14 cellular contexts compared by ENCODE assay signal in the genomic region with DNA sequence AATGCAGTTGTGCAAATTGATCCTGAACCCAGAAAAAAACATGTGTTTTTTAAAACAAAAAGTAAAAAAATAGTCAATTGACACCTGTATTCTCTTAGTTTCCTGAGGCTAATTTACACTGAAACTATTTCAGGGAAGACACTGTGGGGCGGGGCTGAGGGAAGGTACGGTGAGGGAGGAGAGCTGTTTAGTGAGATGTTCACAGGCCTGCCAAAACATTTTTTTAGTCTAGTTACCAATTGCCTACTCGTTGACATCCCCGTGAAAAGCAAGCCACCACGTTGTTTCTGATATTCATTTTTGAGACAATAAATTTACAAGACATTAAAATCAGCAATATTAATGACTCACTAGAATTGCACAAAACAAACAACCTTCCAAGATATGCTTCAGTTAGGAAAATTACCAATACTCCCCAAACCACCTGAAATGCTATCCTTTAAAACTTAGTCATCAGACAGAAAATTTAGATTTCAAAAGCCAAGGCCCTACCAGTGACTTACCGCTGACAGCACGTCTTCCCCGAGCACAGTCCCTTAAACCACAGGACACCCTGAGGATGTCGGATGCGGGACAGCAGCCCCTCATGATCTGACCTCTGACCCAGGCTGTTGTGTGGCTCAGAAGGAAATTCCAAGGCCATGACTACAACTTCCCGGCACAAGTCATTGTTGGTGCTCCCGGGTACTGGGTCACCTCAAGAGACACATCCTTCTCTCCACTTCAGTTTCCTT.
DNase-seq lines count a peak whose midpoint lies in the region; ATAC-seq, FAIRE-seq and TF ChIP-seq lines count a peak whose summit lies in the region.
"Had no signal": no experiment of that assay in that cellular context is flagged by ENCODE, and none has a peak within 500 bp of the region (broad histone marks: within the 10 kb centered on the region; RNA-seq: fewer than 3 reads in every experiment).

No MANE protein-coding gene starts in this region.

- H3K23me2 ChIP-seq in H1 (ENCODE audit: low read depth, low read length), result no peaks in the 10 kb centered on the region

- TF ChIP-seq CTCF in H1 (IDR thresholded peaks at IDR 0.05; ENCODE audit: control extremely low read depth in 1 of 3, insufficient read depth in 1 of 3, low read depth in 1 of 3, low read length in 3 of 3), result no peak
- TF ChIP-seq CTCF in natural killer cell (IDR thresholded peaks at IDR 0.05), result no peak

- H3K9me3 Mint-ChIP-seq in natural killer cell, result no peaks in the 10 kb centered on the region
- no peaks in the 10 kb centered on the region for H3K9me3 Mint-ChIP-seq in activated CD4-positive, alpha-beta memory T cell treated with anti-CD3 and anti-CD28 coated beads for 36 hours
- H3K9me3 Mint-ChIP-seq: IgD-negative memory B cell; naive thymus-derived CD8-positive, alpha-beta T cell had no signal

- H2BK20ac ChIP-seq in H1 (ENCODE audit: low read length), result no peak overlapping the region

- H3K14ac ChIP-seq in H1 (ENCODE audit: insufficient read length), result no peak overlapping the region

- H3K36me3 ChIP-seq in H1 (ENCODE audit: control insufficient read depth in 2 of 4, insufficient read depth in 4 of 4, low read length in 3 of 4), result no peaks in the 10 kb centered on the region
- H3K36me3 ChIP-seq: BLaER1 treated with 17β-estradiol and CSF1 and Interleukin-3, amounts not matched to agents 10 nM and 100 nM had no signal

- TF ChIP-seq RAD21 in H1 (IDR thresholded peaks at IDR 0.05 in 1 of 2, conservative IDR thresholded peaks at IDR 0.05 in 1 of 2; ENCODE audit: low read depth in 2 of 2, low read length in 2 of 2), result 0 out of 4 replicates have a peak, but pooled peaks of 1 of the 2 experiments have one; percentile 3

- H4K91ac ChIP-seq in H1 (replicated peaks; ENCODE audit: insufficient read length, low read length), result no peak overlapping the region

- WGBS in H1 (ENCODE audit: extremely low coverage in 1 of 2, insufficient coverage in 1 of 2, insufficient read length in 1 of 2, insufficient replicate concordance in 2 of 2, low coverage in 1 of 2, low lambda C conversion rate in 2 of 2, missing lambda C conversion rate in 1 of 2), 2 experiments, result 65% methylated on average over 12 of the region's 12 CpGs; no CpG with 5 or more reads in 1 of the 2 experiments

- peak overlapping the region; percentile 79; the same call in 1 of the 2 replicates for H4K8ac ChIP-seq in H1 (ENCODE audit: extremely low read depth, insufficient read depth, low read length)

- H3K23ac ChIP-seq in H1 (ENCODE audit: insufficient read length), result no peak overlapping the region

- no peak overlapping the region for H3K4ac ChIP-seq in H1 (replicated peaks; ENCODE audit: insufficient read length, low read depth, low read length)

- peaks cover 5 to 18% of the 10 kb centered on the region in 2 donors for H3K27me3 Mint-ChIP-seq in natural killer cell (ENCODE audit: low read depth in 2 of 2)
- H3K27me3 Mint-ChIP-seq in activated CD4-positive, alpha-beta memory T cell treated with anti-CD3 and anti-CD28 coated beads for 36 hours, result no peaks in the 10 kb centered on the region

- H4K5ac ChIP-seq in H1 (ENCODE audit: insufficient read length, low read depth, low read length), result no peak overlapping the region

- no peak overlapping the region for H2BK5ac ChIP-seq in H1 (ENCODE audit: low read depth, low read length)

- DNase-seq in AG08395 (ENCODE audit: low spot score) (peak; percentile 54), LHCN-M2 (ENCODE audit: low read depth) (peak; percentile 90), H1 (ENCODE audit: low read depth in 1 of 2, low spot score in 2 of 2) (peak in 1 of 2 experiments; percentile 51), kidney glomerular epithelial cell (lab: John Stamatoyannopoulos, UW) (peak; percentile 76), natural killer cell (no peak), COR-L47 (lab: John Stamatoyannopoulos, UW) (no peak)
- DNase-seq in activated CD4-positive, alpha-beta memory T cell treated with anti-CD3 and anti-CD28 coated beads for 36 hours, result no peak
- DNase-seq: activated gamma-delta T cell; naive thymus-derived CD8-positive, alpha-beta T cell; NCI-H524 had no signal

- CTCF ChIA-PET in H1 (lab: Charles Lee; ENCODE audit: partially characterized antibody), result interaction anchor here (0.9 to 1.5 kb wide), 3 partner anchors 11 to 14 kb away, joined by 3 read pairs; no protein-coding TSS in a partner anchor
- CTCF ChIA-PET in activated CD4-positive, alpha-beta memory T cell treated with anti-CD3 and anti-CD28 coated beads for 36 hours (lab: Charles Lee), result no interaction called here

- no peaks in the 10 kb centered on the region for H3K36me3 Mint-ChIP-seq in natural killer cell
- H3K36me3 Mint-ChIP-seq in activated CD4-positive, alpha-beta memory T cell treated with anti-CD3 and anti-CD28 coated beads for 36 hours, result no peaks in the 10 kb centered on the region
- H3K36me3 Mint-ChIP-seq: naive thymus-derived CD8-positive, alpha-beta T cell had no signal

- H2AFZ ChIP-seq in H1 (ENCODE audit: low read length), result no peak overlapping the region

- H3K4me1 ChIP-seq in H1 (replicated peaks in 1 of 4; ENCODE audit: control insufficient read depth in 3 of 4, insufficient read depth in 4 of 4, low read length in 3 of 4), result peaks cover 0 to 9% (median 4%) of the 10 kb centered on the region in 4 experiments; a peak in 6 of 7 replicates

- H3K56ac ChIP-seq in H1 (replicated peaks; ENCODE audit: insufficient read length, low read depth, low read length), result no peak overlapping the region

- H3K4me3 ChIP-seq in H1 (ENCODE audit: extremely low read depth in 1 of 4, insufficient read depth in 2 of 4, low read depth in 3 of 4, low read length in 4 of 4), result no peak overlapping the region
- H3K4me3 ChIP-seq: BLaER1 treated with 17β-estradiol and CSF1 and Interleukin-3, amounts not matched to agents 10 nM and 100 nM had no signal

- no peak overlapping the region for H3K4me2 ChIP-seq in H1 (ENCODE audit: insufficient read depth in 1 of 2, low read depth in 2 of 2, low read length in 2 of 2)
- H3K4me2 ChIP-seq: BLaER1 treated with 17β-estradiol and CSF1 and Interleukin-3, amounts not matched to agents 10 nM and 100 nM had no signal

- no peak overlapping the region for H2BK15ac ChIP-seq in H1 (ENCODE audit: low read length)

- no peaks in the 10 kb centered on the region for H3K9me3 ChIP-seq in H1 (ENCODE audit: insufficient read depth in 2 of 2, low read depth in 1 of 2, low read length in 1 of 2)
- H3K9me3 ChIP-seq: BLaER1 treated with 17β-estradiol and CSF1 and Interleukin-3, amounts not matched to agents 10 nM and 100 nM had no signal

- no peaks in the 10 kb centered on the region for H3K4me1 Mint-ChIP-seq in natural killer cell
- peaks cover 5% of the 10 kb centered on the region for H3K4me1 Mint-ChIP-seq in activated CD4-positive, alpha-beta memory T cell treated with anti-CD3 and anti-CD28 coated beads for 36 hours (ENCODE audit: low read depth)

- H3K4me3 Mint-ChIP-seq in natural killer cell, result no peak overlapping the region
- H3K4me3 Mint-ChIP-seq in activated CD4-positive, alpha-beta memory T cell treated with anti-CD3 and anti-CD28 coated beads for 36 hours, result no peak overlapping the region
- H3K4me3 Mint-ChIP-seq: naive thymus-derived CD8-positive, alpha-beta T cell had no signal

- no peak overlapping the region; the same call in 1 of the 2 replicates for H2BK12ac ChIP-seq in H1 (ENCODE audit: low read depth, low read length)

- H3K9ac ChIP-seq in H1 (replicated peaks in 1 of 4; ENCODE audit: extremely low read depth in 1 of 4, low read depth in 3 of 4, low read length in 3 of 4), result no peak overlapping the region
- H3K9ac ChIP-seq: BLaER1 treated with 17β-estradiol and CSF1 and Interleukin-3, amounts not matched to agents 10 nM and 100 nM had no signal

- no peak overlapping the region for H2AK5ac ChIP-seq in H1 (ENCODE audit: low read depth, low read length)

- H4K20me1 ChIP-seq in H1 (replicated peaks in 1 of 2; ENCODE audit: control insufficient read depth in 1 of 2, insufficient read depth in 2 of 2, low read length in 2 of 2), result no peaks in the 10 kb centered on the region
- H4K20me1 ChIP-seq: BLaER1 treated with 17β-estradiol and CSF1 and Interleukin-3, amounts not matched to agents 10 nM and 100 nM had no signal

- H3K27me3 ChIP-seq in H1 (replicated peaks in 1 of 4; ENCODE audit: control insufficient read depth in 3 of 4, extremely low read depth in 1 of 4, insufficient read depth in 3 of 4, low read length in 3 of 4), result no peaks in the 10 kb centered on the region
- H3K27me3 ChIP-seq: BLaER1 treated with 17β-estradiol and CSF1 and Interleukin-3, amounts not matched to agents 10 nM and 100 nM had no signal

- H3K27ac ChIP-seq in H1 (ENCODE audit: low read depth, low read length), result no peak overlapping the region
- H3K27ac ChIP-seq: BLaER1 treated with 17β-estradiol and CSF1 and Interleukin-3, amounts not matched to agents 10 nM and 100 nM had no signal

- peak; percentile 42 for FAIRE-seq in H1 (lab: Jason Lieb, UNC)
- FAIRE-seq: endometrium had no signal

- no peak for TF ChIP-seq POLR2A in H1 (IDR thresholded peaks at IDR 0.05; ENCODE audit: control extremely low read depth in 1 of 2, low read depth in 2 of 2, low read length in 2 of 2)

- no peak overlapping the region for H2BK120ac ChIP-seq in H1 (replicated peaks; ENCODE audit: low read depth, low read length)

- peaks cover under 1% of the 10 kb centered on the region; the same call in 1 of the 2 replicates for H3K79me1 ChIP-seq in H1 (ENCODE audit: low read depth, low read length)

- no peak overlapping the region for H3K27ac Mint-ChIP-seq in natural killer cell
- no peak overlapping the region for H3K27ac Mint-ChIP-seq in activated CD4-positive, alpha-beta memory T cell treated with anti-CD3 and anti-CD28 coated beads for 36 hours
- H3K27ac Mint-ChIP-seq: IgD-negative memory B cell had no signal

- no peak for TF ChIP-seq EP300 in H1 (IDR thresholded peaks at IDR 0.05; ENCODE audit: borderline replicate concordance in 1 of 2, low read depth in 2 of 2, low read length in 2 of 2)

- no peak overlapping the region for H3K18ac ChIP-seq in H1 (ENCODE audit: extremely low read depth, low read length)

- intact Hi-C loops in natural killer cell (cut with micrococcal nuclease), result no loop called here
- intact Hi-C loops in activated CD4-positive, alpha-beta memory T cell treated with anti-CD3 and anti-CD28 coated beads for 36 hours (cut with micrococcal nuclease), result no loop called here

- ATAC-seq in natural killer cell (no peak), GM18511 (IDR thresholded peaks at IDR 0.05; ENCODE audit: unreplicated experiment) (no peak)
- ATAC-seq: naive thymus-derived CD8-positive, alpha-beta T cell had no signal

- POLR2A ChIA-PET in H1 (lab: Charles Lee; ENCODE audit: partially characterized antibody), result interaction anchor here (0.9 to 1.3 kb wide), 2 partner anchors 15 to 320 kb away, joined by 3 read pairs; no protein-coding TSS in a partner anchor
- POLR2A ChIA-PET in activated CD4-positive, alpha-beta memory T cell treated with anti-CD3 and anti-CD28 coated beads for 36 hours (lab: Charles Lee), result no interaction called here

- peaks cover 0 to 36% of the 10 kb centered on the region in 2 experiments; a peak in 3 of 4 replicates for H3K79me2 ChIP-seq in H1 (ENCODE audit: control insufficient read depth in 1 of 2, insufficient read depth in 2 of 2, low read length in 2 of 2)

TF ChIP-seq in H1, 55 proteins besides CTCF, POLR2A, EP300 and RAD21 (continues in another document):
- TF ChIP-seq, protein P1, sequence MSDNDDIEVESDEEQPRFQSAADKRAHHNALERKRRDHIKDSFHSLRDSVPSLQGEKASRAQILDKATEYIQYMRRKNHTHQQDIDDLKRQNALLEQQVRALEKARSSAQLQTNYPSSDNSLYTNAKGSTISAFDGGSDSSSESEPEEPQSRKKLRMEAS (IDR thresholded peaks at IDR 0.05), result no peak

Comparison
In these comparisons a context has a peak if more than half of its experiments do, and no peak if none do; other contexts are left out.
1. DNase-seq: peak in AG08395 (single experiment), LHCN-M2 (single experiment) and kidney glomerular epithelial cell (single experiment); none in natural killer cell (single experiment), COR-L47 (single experiment) and activated CD4-positive, alpha-beta memory T cell treated with anti-CD3 and anti-CD28 coated beads for 36 hours (single experiment).